In the genomic region with DNA sequence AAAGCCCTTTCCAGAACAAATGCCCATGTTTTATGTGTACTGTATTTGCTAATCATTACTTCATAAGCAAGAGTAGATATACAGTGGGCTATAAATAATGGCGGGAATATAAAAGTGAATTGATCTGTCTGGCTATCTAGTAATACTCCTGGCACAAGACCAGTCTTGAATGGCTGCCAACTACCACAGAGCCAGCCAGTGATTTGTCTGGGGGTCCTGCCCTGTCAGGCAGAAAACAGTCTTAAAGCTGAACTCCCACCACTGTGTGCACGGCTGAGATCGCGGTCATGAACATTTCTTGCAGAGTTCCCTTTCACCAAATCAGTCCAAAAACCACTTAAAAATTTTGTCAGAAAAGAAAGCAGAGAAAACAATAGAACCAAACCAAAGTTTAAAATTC, we compare ENCODE assay signal across 28 cellular contexts.
"Had no signal": no experiment of that assay in that cellular context is flagged by ENCODE, and none has a peak within 500 bp of the region (broad histone marks: within the 10 kb centered on the region; RNA-seq: fewer than 3 reads in every experiment).

No MANE protein-coding gene starts in this region.

- H3K27me3 ChIP-seq: brain microvascular endothelial cell, esophagus squamous epithelium, gastrocnemius medialis, neural progenitor cell, sigmoid colon, stomach, transverse colon, uterus had no signal

- H3K36me3 Mint-ChIP-seq: activated naive CD4-positive, alpha-beta T cell treated with anti-CD3 and anti-CD28 coated beads, Interleukin-2, amount 50 U/mL, for 24 hours; memory B cell; naive B cell; neural progenitor cell; stimulated activated memory B cell treated with anti-CD40 and anti-IgM and Interleukin-4, amounts not matched to agents 10 μg/mL and 1 μg/mL and 100 μg/mL, for 72 hours had no signal

- H3K9me3 ChIP-seq: esophagus squamous epithelium, gastrocnemius medialis, sigmoid colon, stomach, transverse colon, uterus had no signal

- H3K9ac ChIP-seq: neural progenitor cell had no signal

- H3K36me3 ChIP-seq: brain microvascular endothelial cell, gastrocnemius medialis, neural progenitor cell, transverse colon, uterus had no signal

- H3K4me3 ChIP-seq: esophagus squamous epithelium, gastrocnemius medialis, neural progenitor cell, sigmoid colon, smooth muscle cell, stomach, transverse colon, uterus had no signal

- ATAC-seq: activated CD8-positive, alpha-beta T cell treated with anti-CD3 and anti-CD28 coated beads, Interleukin-2, amount 10 ng/mL, durations not matched to agents 7 days and 5 days; gastrocnemius medialis; stimulated activated memory B cell treated with anti-CD40 and anti-IgM and Interleukin-4, amounts not matched to agents 10 μg/mL and 1 μg/mL and 100 μg/mL, for 72 hours had no signal

- H3K9me3 Mint-ChIP-seq: activated T-helper 1 cell treated with anti-CD3 and anti-CD28 coated beads, Interleukin-12 subunit alpha, Interleukin-12 subunit beta, Interleukin-2, Interleukin-4 antibody, amounts not matched to agents 30 ng/mL and 10 ng/mL and 1 ng/mL, durations not matched to agents 14 hours and 24 hours and 36 hours; central memory CD8-positive, alpha-beta T cell; memory B cell; neural progenitor cell had no signal

- H3K4me1 Mint-ChIP-seq: activated naive CD4-positive, alpha-beta T cell treated with anti-CD3 and anti-CD28 coated beads, Interleukin-2, amount 50 U/mL, for 24 hours; central memory CD8-positive, alpha-beta T cell; memory B cell; naive B cell; stimulated activated memory B cell treated with anti-CD40 and anti-IgM and Interleukin-4, amounts not matched to agents 10 μg/mL and 1 μg/mL and 100 μg/mL, for 72 hours had no signal

- H3K27me3 Mint-ChIP-seq: central memory CD8-positive, alpha-beta T cell; naive B cell; progenitor cell of endocrine pancreas; stimulated activated memory B cell treated with anti-CD40 and anti-IgM and Interleukin-4, amounts not matched to agents 10 μg/mL and 1 μg/mL and 100 μg/mL, for 72 hours had no signal

- H3K27ac ChIP-seq: brain microvascular endothelial cell, esophagus squamous epithelium, gastrocnemius medialis, neural progenitor cell, stomach, WERI-Rb-1 had no signal

- H3K4me3 Mint-ChIP-seq: activated CD8-positive, alpha-beta T cell treated with anti-CD3 and anti-CD28 coated beads, Interleukin-2, amount 10 ng/mL, durations not matched to agents 7 days and 5 days; activated naive CD4-positive, alpha-beta T cell treated with anti-CD3 and anti-CD28 coated beads, Interleukin-2, amount 50 U/mL, for 24 hours; activated T-helper 1 cell treated with anti-CD3 and anti-CD28 coated beads, Interleukin-12 subunit alpha, Interleukin-12 subunit beta, Interleukin-2, Interleukin-4 antibody, amounts not matched to agents 30 ng/mL and 10 ng/mL and 1 ng/mL, durations not matched to agents 14 hours and 24 hours and 36 hours; central memory CD8-positive, alpha-beta T cell; memory B cell; neural progenitor cell; stimulated activated memory B cell treated with anti-CD40 and anti-IgM and Interleukin-4, amounts not matched to agents 10 μg/mL and 1 μg/mL and 100 μg/mL, for 72 hours had no signal

- DNase-seq: activated CD4-positive, alpha-beta T cell treated with anti-CD3 and anti-CD28 coated beads for 1 hour; activated CD4-positive, alpha-beta T cell treated with anti-CD3 and anti-CD28 coated beads, Interleukin-2, amount 50 U/mL, for 1 hour; activated CD8-positive, alpha-beta T cell treated with anti-CD3 and anti-CD28 coated beads, Interleukin-2, amount 10 ng/mL, durations not matched to agents 7 days and 5 days; activated gamma-delta T cell treated with Interleukin-2 at 50 U/mL for 16 hours; anterior cingulate cortex; brain microvascular endothelial cell; effector memory CD4-positive, alpha-beta T cell; esophagus squamous epithelium; gastrocnemius medialis; hippocampal formation; kidney glomerular epithelial cell; naive B cell; sigmoid colon; stimulated activated CD4-positive, alpha-beta T cell treated with anti-CD3 and anti-CD28 coated beads, Interleukin-15, amount 100 ng/mL, for 24 hours; stomach; transverse colon; uterus; WERI-Rb-1 had no signal

- H3K4me2 ChIP-seq: smooth muscle cell had no signal

- H3K27ac Mint-ChIP-seq: activated CD8-positive, alpha-beta T cell treated with anti-CD3 and anti-CD28 coated beads, Interleukin-2, amount 10 ng/mL, durations not matched to agents 7 days and 5 days; activated naive CD4-positive, alpha-beta T cell treated with anti-CD3 and anti-CD28 coated beads, Interleukin-2, amount 50 U/mL, for 24 hours; activated T-helper 1 cell treated with anti-CD3 and anti-CD28 coated beads, Interleukin-12 subunit alpha, Interleukin-12 subunit beta, Interleukin-2, Interleukin-4 antibody, amounts not matched to agents 30 ng/mL and 10 ng/mL and 1 ng/mL, durations not matched to agents 14 hours and 24 hours and 36 hours; memory B cell; naive B cell; neural progenitor cell; stimulated activated memory B cell treated with anti-CD40 and anti-IgM and Interleukin-4, amounts not matched to agents 10 μg/mL and 1 μg/mL and 100 μg/mL, for 72 hours had no signal

- FAIRE-seq: colon, TTC549 had no signal

- H3K4me1 ChIP-seq: esophagus squamous epithelium, gastrocnemius medialis had no signal

- H2AFZ ChIP-seq: neural progenitor cell had no signal
